Comparison of ENCODE assay signal across 28 cellular contexts in genomic region chr13:59710416-59710815, GRCh38.
"Had no signal": no experiment of that assay in that cellular context is flagged by ENCODE, and none has a peak within 500 bp of the region (broad histone marks: within the 10 kb centered on the region; RNA-seq: fewer than 3 reads in every experiment).

No MANE protein-coding gene starts in this region.

- H3K36me3 Mint-ChIP-seq: activated CD4-positive, alpha-beta memory T cell treated with anti-CD3 and anti-CD28 coated beads for 36 hours; activated naive CD4-positive, alpha-beta T cell treated with anti-CD3 and anti-CD28 coated beads, Interleukin-2, amount 10 ng/mL, durations not matched to agents 7 days and 5 days; activated naive CD4-positive, alpha-beta T cell treated with anti-CD3 and anti-CD28 coated beads, Interleukin-2, amount 50 U/mL, for 72 hours had no signal

- H3K9me3 Mint-ChIP-seq: activated CD4-positive, alpha-beta memory T cell treated with anti-CD3 and anti-CD28 coated beads for 36 hours; activated CD4-positive, alpha-beta T cell treated with anti-CD3 and anti-CD28 coated beads, Interleukin-2, amount 10 ng/mL, durations not matched to agents 24 days and 14 days; activated naive CD4-positive, alpha-beta T cell treated with anti-CD3 and anti-CD28 coated beads, Interleukin-2, amount 10 ng/mL, durations not matched to agents 7 days and 5 days; activated naive CD4-positive, alpha-beta T cell treated with anti-CD3 and anti-CD28 coated beads, Interleukin-2, amount 50 U/mL, for 72 hours; activated naive CD8-positive, alpha-beta T cell treated with anti-CD3 and anti-CD28 coated beads, Interleukin-2, amount 10 ng/mL, durations not matched to agents 7 days and 5 days; activated T-cell treated with anti-CD3 and anti-CD28 coated beads, Interleukin-2, amount 50 U/mL, for 24 hours; activated T-cell treated with anti-CD3 and anti-CD28 coated beads, Interleukin-2, amount 50 U/mL, for 72 hours; central memory CD8-positive, alpha-beta T cell; dendritic cell treated with granulocyte-macrophage colony-stimulating factor and Interleukin-4, amounts not matched to agents 40 ng/mL and 50 ng/mL, for 4 days; endodermal cell had no signal

- DNase-seq: activated CD4-positive, alpha-beta memory T cell treated with anti-CD3 and anti-CD28 coated beads for 36 hours; activated CD4-positive, alpha-beta T cell treated with anti-CD3 and anti-CD28 coated beads for 36 hours; activated CD4-positive, alpha-beta T cell treated with anti-CD3 and anti-CD28 coated beads, Interleukin-2, amount 10 ng/mL, durations not matched to agents 24 days and 14 days; activated CD4-positive, CD25-positive, alpha-beta regulatory T cell; activated CD4-positive, CD25-positive, alpha-beta regulatory T cell treated with anti-CD3 and anti-CD28 coated beads, Interleukin-2, amount 50 U/mL, for 72 hours; activated CD8-positive, alpha-beta memory T cell treated with anti-CD3 and anti-CD28 coated beads, Interleukin-2, amount 50 U/mL, for 48 hours; activated CD8-positive, alpha-beta T cell treated with anti-CD3 and anti-CD28 coated beads, Interleukin-2, amount 10 ng/mL, durations not matched to agents 7 days and 5 days; activated gamma-delta T cell; activated naive CD4-positive, alpha-beta T cell; activated naive CD4-positive, alpha-beta T cell treated with anti-CD3 and anti-CD28 coated beads, Interleukin-2, amount 10 ng/mL, durations not matched to agents 7 days and 5 days; activated naive CD8-positive, alpha-beta T cell treated with anti-CD3 and anti-CD28 coated beads, Interleukin-2, amount 10 ng/mL, durations not matched to agents 7 days and 5 days; activated T-cell treated with anti-CD3 and anti-CD28 coated beads for 4 hours; activated T-cell treated with anti-CD3 and anti-CD28 coated beads, Interleukin-2, amount 50 U/mL, for 24 hours; activated T-cell treated with anti-CD3 and anti-CD28 coated beads, Interleukin-2, amount 50 U/mL, for 72 hours; amniotic stem cell; anterior cingulate cortex; brain microvascular endothelial cell; dorsolateral prefrontal cortex; effector memory CD4-positive, alpha-beta T cell; endodermal cell; foreskin keratinocyte; gastrocnemius medialis; glutamatergic neuron; heart left ventricle had no signal

- ATAC-seq: activated CD4-positive, alpha-beta T cell treated with anti-CD3 and anti-CD28 coated beads for 36 hours; activated CD8-positive, alpha-beta T cell treated with anti-CD3 and anti-CD28 coated beads, Interleukin-2, amount 10 ng/mL, durations not matched to agents 7 days and 5 days; esophagus mucosa; foreskin keratinocyte; gastrocnemius medialis; heart left ventricle had no signal

- H3K27me3 Mint-ChIP-seq: activated CD4-positive, alpha-beta memory T cell treated with anti-CD3 and anti-CD28 coated beads for 36 hours; activated CD4-positive, alpha-beta T cell treated with anti-CD3 and anti-CD28 coated beads for 36 hours; activated CD4-positive, alpha-beta T cell treated with anti-CD3 and anti-CD28 coated beads, Interleukin-2, amount 10 ng/mL, durations not matched to agents 24 days and 14 days; activated naive CD4-positive, alpha-beta T cell treated with anti-CD3 and anti-CD28 coated beads, Interleukin-2, amount 10 ng/mL, durations not matched to agents 7 days and 5 days; central memory CD8-positive, alpha-beta T cell; dendritic cell treated with granulocyte-macrophage colony-stimulating factor and Interleukin-4, amounts not matched to agents 40 ng/mL and 50 ng/mL, for 4 days had no signal

- H3K4me1 Mint-ChIP-seq: activated CD4-positive, alpha-beta T cell treated with anti-CD3 and anti-CD28 coated beads for 36 hours; activated CD4-positive, alpha-beta T cell treated with anti-CD3 and anti-CD28 coated beads, Interleukin-2, amount 10 ng/mL, durations not matched to agents 24 days and 14 days; activated naive CD4-positive, alpha-beta T cell treated with anti-CD3 and anti-CD28 coated beads, Interleukin-2, amount 10 ng/mL, durations not matched to agents 7 days and 5 days; activated naive CD8-positive, alpha-beta T cell treated with anti-CD3 and anti-CD28 coated beads, Interleukin-2, amount 10 ng/mL, durations not matched to agents 7 days and 5 days; central memory CD8-positive, alpha-beta T cell; endodermal cell had no signal

- H3K4me3 Mint-ChIP-seq: activated CD4-positive, alpha-beta memory T cell treated with anti-CD3 and anti-CD28 coated beads for 36 hours; activated CD4-positive, alpha-beta T cell treated with anti-CD3 and anti-CD28 coated beads for 36 hours; activated CD4-positive, alpha-beta T cell treated with anti-CD3 and anti-CD28 coated beads, Interleukin-2, amount 10 ng/mL, durations not matched to agents 24 days and 14 days; activated CD8-positive, alpha-beta T cell treated with anti-CD3 and anti-CD28 coated beads, Interleukin-2, amount 10 ng/mL, durations not matched to agents 7 days and 5 days; activated naive CD4-positive, alpha-beta T cell treated with anti-CD3 and anti-CD28 coated beads, Interleukin-2, amount 10 ng/mL, durations not matched to agents 7 days and 5 days; activated naive CD8-positive, alpha-beta T cell treated with anti-CD3 and anti-CD28 coated beads, Interleukin-2, amount 10 ng/mL, durations not matched to agents 7 days and 5 days; activated T-cell treated with anti-CD3 and anti-CD28 coated beads, Interleukin-2, amount 50 U/mL, for 24 hours; activated T-cell treated with anti-CD3 and anti-CD28 coated beads, Interleukin-2, amount 50 U/mL, for 72 hours; central memory CD8-positive, alpha-beta T cell; dendritic cell treated with granulocyte-macrophage colony-stimulating factor and Interleukin-4, amounts not matched to agents 40 ng/mL and 50 ng/mL, for 4 days; endodermal cell had no signal

- H3K27ac Mint-ChIP-seq: activated CD4-positive, alpha-beta memory T cell treated with anti-CD3 and anti-CD28 coated beads for 36 hours; activated CD4-positive, alpha-beta T cell treated with anti-CD3 and anti-CD28 coated beads for 36 hours; activated CD4-positive, alpha-beta T cell treated with anti-CD3 and anti-CD28 coated beads, Interleukin-2, amount 10 ng/mL, durations not matched to agents 24 days and 14 days; activated CD8-positive, alpha-beta T cell treated with anti-CD3 and anti-CD28 coated beads, Interleukin-2, amount 10 ng/mL, durations not matched to agents 7 days and 5 days; activated naive CD4-positive, alpha-beta T cell treated with anti-CD3 and anti-CD28 coated beads, Interleukin-2, amount 10 ng/mL, durations not matched to agents 7 days and 5 days; activated naive CD4-positive, alpha-beta T cell treated with anti-CD3 and anti-CD28 coated beads, Interleukin-2, amount 50 U/mL, for 72 hours; activated naive CD8-positive, alpha-beta T cell treated with anti-CD3 and anti-CD28 coated beads, Interleukin-2, amount 10 ng/mL, durations not matched to agents 7 days and 5 days; activated T-cell treated with anti-CD3 and anti-CD28 coated beads, Interleukin-2, amount 50 U/mL, for 24 hours; activated T-cell treated with anti-CD3 and anti-CD28 coated beads, Interleukin-2, amount 50 U/mL, for 72 hours; dendritic cell treated with granulocyte-macrophage colony-stimulating factor and Interleukin-4, amounts not matched to agents 40 ng/mL and 50 ng/mL, for 4 days; endodermal cell had no signal
